10 cellular contexts compared by ENCODE assay signal in genomic region chr4:154082760-154083530, GRCh38.
DNase-seq lines count a peak whose midpoint lies in the region; ATAC-seq and TF ChIP-seq lines count a peak whose summit lies in the region.
"Had no signal": no experiment of that assay in that cellular context is flagged by ENCODE, and none has a peak within 500 bp of the region (broad histone marks: within the 10 kb centered on the region; RNA-seq: fewer than 3 reads in every experiment).

No MANE protein-coding gene starts in this region.

- no peaks in the 10 kb centered on the region for H3K9me3 ChIP-seq in effector memory CD4-positive, alpha-beta T cell (ENCODE audit: control insufficient read depth, low read length)

- no peaks in the 10 kb centered on the region for H3K36me3 ChIP-seq in effector memory CD4-positive, alpha-beta T cell (ENCODE audit: control insufficient read depth, insufficient read depth, low read length)

- ATAC-seq in GM19463 (IDR thresholded peaks at IDR 0.05; ENCODE audit: unreplicated experiment) (peak; percentile 57), HG03280 (IDR thresholded peaks at IDR 0.05; ENCODE audit: unreplicated experiment) (no peak)

- DNase-seq in AG09309 (ENCODE audit: low read depth) (no peak), NAMALWA (ENCODE audit: low spot score) (peak; percentile 43), fibroblast of mammary gland (ENCODE audit: low read depth) (peak; percentile 64), SIG-M5 treated with dmso at 0.1 percent for 504 hours (lab: John Stamatoyannopoulos, UW; ENCODE audit: unreplicated experiment) (no peak), DMS153 treated with DMSO at 0.1 percent for 48 hours (lab: John Stamatoyannopoulos, UW; ENCODE audit: unreplicated experiment) (no peak)
- no peak for DNase-seq in effector memory CD4-positive, alpha-beta T cell
- DNase-seq: NCI-H2029 treated with DMSO at 0.1 percent for 48 hours had no signal

- no peaks in the 10 kb centered on the region for H3K27me3 ChIP-seq in effector memory CD4-positive, alpha-beta T cell (replicated peaks; ENCODE audit: control insufficient read depth, insufficient read depth, low read length, poor library complexity, severe bottlenecking)

- no peak overlapping the region for H3K4me3 ChIP-seq in AG09309 (ENCODE audit: control insufficient read depth, low read depth, low read length)
- H3K4me3 ChIP-seq in fibroblast of mammary gland (ENCODE audit: control insufficient read depth, low read depth, low read length), result no peak overlapping the region
- no peak overlapping the region for H3K4me3 ChIP-seq in effector memory CD4-positive, alpha-beta T cell (ENCODE audit: insufficient read depth, low read depth, low read length, poor library complexity, severe bottlenecking)

- H3K27ac ChIP-seq in effector memory CD4-positive, alpha-beta T cell (ENCODE audit: insufficient read depth, low read length, poor library complexity, severe bottlenecking), result no peak overlapping the region
- H3K27ac ChIP-seq: parathyroid adenoma had no signal

- TF ChIP-seq CTCF in AG09309 (IDR thresholded peaks at IDR 0.05; ENCODE audit: control insufficient read depth, insufficient read depth, low read depth, low read length, missing control alignments) (peak; percentile 41), fibroblast of mammary gland (conservative IDR thresholded peaks at IDR 0.05; ENCODE audit: control insufficient read depth, insufficient read depth, low read depth, low read length) (peak; percentile 46)

- no peaks in the 10 kb centered on the region for H3K4me1 ChIP-seq in effector memory CD4-positive, alpha-beta T cell (ENCODE audit: control insufficient read depth, insufficient read depth, low read length, poor library complexity, severe bottlenecking)
- H3K4me1 ChIP-seq: parathyroid adenoma had no signal

Comparison
In these comparisons a context has a peak if more than half of its experiments do, and no peak if none do; other contexts are left out.
1. DNase-seq: peak in NAMALWA (single experiment) and fibroblast of mammary gland (single experiment); none in AG09309 (single experiment), SIG-M5 treated with dmso at 0.1 percent for 504 hours (single experiment), effector memory CD4-positive, alpha-beta T cell (0 of 3) and DMS153 treated with DMSO at 0.1 percent for 48 hours (single experiment).